ENCODE assay signal across 8 cellular contexts in genomic region chr11:124673333-124674167, GRCh38. TPM values are rescaled to one million over a fixed set of nuclear protein-coding genes. Genes with fewer than 3 reads are reported as not detected.
DNase-seq lines count a peak whose midpoint lies in the region; ATAC-seq lines count a peak whose summit lies in the region.

Gene SIAE, minus strand, starts transcription at chr11:124673739. Its CDS starts 31 bp downstream, at chr11:124673708.
Gene SPA17, plus strand, starts transcription at chr11:124673904. Its CDS starts 1,361 bp downstream, at chr11:124675265.

- POLR2A ChIA-PET in CD4-positive, alpha-beta memory T cell (lab: Charles Lee; ENCODE audit: partially characterized antibody) = interaction anchor here (0.5 to 2.8 kb wide), 15 partner anchors 51 to 598 kb away, joined by 3 to 40 read pairs (median 4); partner anchors contain the start of genes MSANTD2, NRGN, TBRG1 and TMEM218

- H3K27me3 Mint-ChIP-seq in CD4-positive, alpha-beta memory T cell = no peaks in the 10 kb centered on the region
- peaks cover 0 to 7% of the 10 kb centered on the region in 2 donors for H3K27me3 Mint-ChIP-seq in effector memory CD8-positive, alpha-beta T cell

- H3K4me3 ChIP-seq in CD4-positive, alpha-beta memory T cell (ENCODE audit: low read length in 2 of 2) = peak within 1 kb of the TSS; percentile 39 to 73

- peak; percentile 84 to 91 (median 88) for DNase-seq in CD4-positive, alpha-beta memory T cell
- DNase-seq in NOMO-1 (lab: John Stamatoyannopoulos, UW; ENCODE audit: unreplicated experiment in 2 of 2) (peak; percentile 91 to 93), lung microvascular endothelial cell (ENCODE audit: low read depth in 2 of 2) (peak; percentile 97)
- peak; percentile 63 to 79 (median 76) for DNase-seq in activated CD8-positive, alpha-beta memory T cell treated with anti-CD3 and anti-CD28 coated beads for 48 hours (ENCODE audit: low read depth in 2 of 3, low spot score in 2 of 3)
- peak; percentile 78 to 83 (median 82) for DNase-seq in effector memory CD8-positive, alpha-beta T cell
- peak; percentile 65 to 70 (median 67) for DNase-seq in stimulated activated CD4-positive, alpha-beta T cell treated with anti-CD3 and anti-CD28 coated beads, TNF-alpha, amount 100 ng/mL, for 4 hours (ENCODE audit: low read depth in 3 of 3)

- CTCF ChIA-PET in CD4-positive, alpha-beta memory T cell (lab: Charles Lee; ENCODE audit: partially characterized antibody) = interaction anchor here (1.0 to 6.6 kb wide), 9 partner anchors 10 to 192 kb away, joined by 3 to 224 read pairs (median 5); partner anchors contain the start of genes ESAM and MSANTD2

- H3K27me3 ChIP-seq in CD4-positive, alpha-beta memory T cell (ENCODE audit: insufficient read depth, low read length) = peaks cover 5% of the 10 kb centered on the region

- peak within 1 kb of the TSS; percentile 66 for H3K27ac ChIP-seq in CD4-positive, alpha-beta memory T cell (ENCODE audit: low read depth, low read length)

- H3K4me3 Mint-ChIP-seq in CD4-positive, alpha-beta memory T cell = peak within 1 kb of the TSS; percentile 90 to 95 (median 91)
- H3K4me3 Mint-ChIP-seq in effector memory CD8-positive, alpha-beta T cell = peak within 1 kb of the TSS; percentile 83 to 84

- no peaks in the 10 kb centered on the region for H3K9me3 ChIP-seq in CD4-positive, alpha-beta memory T cell (ENCODE audit: control insufficient read depth in 1 of 2, low read length in 2 of 2)

- peaks cover 0 to 4% (median 0%) of the 10 kb centered on the region in 8 donors for H3K9me3 Mint-ChIP-seq in CD4-positive, alpha-beta memory T cell
- no peaks in the 10 kb centered on the region for H3K9me3 Mint-ChIP-seq in effector memory CD8-positive, alpha-beta T cell

- H3K36me3 Mint-ChIP-seq in CD4-positive, alpha-beta memory T cell = peaks cover 0 to 4% of the 10 kb centered on the region in 2 donors
- peaks cover 29% of the 10 kb centered on the region for H3K36me3 Mint-ChIP-seq in effector memory CD8-positive, alpha-beta T cell (ENCODE audit: insufficient read depth)

- intact Hi-C loops in CD4-positive, alpha-beta memory T cell (cut with micrococcal nuclease) = loop anchor here (1.0 to 5.0 kb wide), 7 partner anchors 51 to 1389 kb away; partner anchors contain the start of genes CCDC15, CDON, MSANTD2 and TBRG1

- peaks cover 42% of the 10 kb centered on the region for H3K4me1 ChIP-seq in CD4-positive, alpha-beta memory T cell (ENCODE audit: insufficient read depth, low read length)

- H3K27ac Mint-ChIP-seq in CD4-positive, alpha-beta memory T cell = peak within 1 kb of the TSS; percentile 98 to 99 (median 99)
- peak within 1 kb of the TSS; percentile 97 to 98 for H3K27ac Mint-ChIP-seq in effector memory CD8-positive, alpha-beta T cell

- ATAC-seq in GM19438 (IDR thresholded peaks at IDR 0.05; ENCODE audit: low read depth, unreplicated experiment) (peak; percentile 91), HG03571 (IDR thresholded peaks at IDR 0.05; ENCODE audit: unreplicated experiment) (peak; percentile 88)
- ATAC-seq in effector memory CD8-positive, alpha-beta T cell (replicated peaks) = peak; percentile 84

- peaks cover 16 to 43% (median 32%) of the 10 kb centered on the region in 4 donors for H3K4me1 Mint-ChIP-seq in CD4-positive, alpha-beta memory T cell
- H3K4me1 Mint-ChIP-seq in effector memory CD8-positive, alpha-beta T cell (ENCODE audit: low read depth in 2 of 2) = peaks cover 11 to 22% of the 10 kb centered on the region in 2 donors

- H3K36me3 ChIP-seq in CD4-positive, alpha-beta memory T cell (ENCODE audit: insufficient read depth, low read length) = no peaks in the 10 kb centered on the region

RNA-seq across cellular contexts. Expression of gene SIAE, which starts in this region (rescaled TPM):
- total RNA-seq in CD4-positive, alpha-beta memory T cell = 1 to 10 TPM; 4.2 to 4.8 TPM
- 1 to 10 TPM; 2.8 to 6.8 TPM for polyA plus RNA-seq in CD4-positive, alpha-beta memory T cell
- 6.8 and 7.5 TPM in 2 replicates for total RNA-seq in lung microvascular endothelial cell

RNA-seq across cellular contexts. Expression of gene SPA17, which starts in this region (rescaled TPM):
- total RNA-seq in CD4-positive, alpha-beta memory T cell = under 1 TPM; 0.55 to 0.81 TPM
- polyA plus RNA-seq in CD4-positive, alpha-beta memory T cell = under 1 TPM; 0.64 to 0.72 TPM
- 3.6 and 5.0 TPM in 2 replicates for total RNA-seq in lung microvascular endothelial cell

Comparison
In these comparisons a context has a peak if more than half of its experiments do, and no peak if none do; other contexts are left out.
1. Peak in every context shown above with its lines: DNase-seq, ATAC-seq, H3K4me3 ChIP-seq and H3K27ac ChIP-seq.